Comparison of ENCODE assay signal across 1 cellular context in genomic region chr20:63288581-63289251, GRCh38.
TF ChIP-seq lines count a peak whose summit lies in the region.

No MANE protein-coding gene starts in this region.

TF ChIP-seq in GM12878, 131 proteins besides CTCF, POLR2A, EP300 and RAD21:
- no peak for TF ChIP-seq BCL3 (IDR thresholded peaks at IDR 0.05; ENCODE audit: borderline replicate concordance, insufficient read depth, low read depth, low read length, poor library complexity, severe bottlenecking)
- no peak for TF ChIP-seq RAD51 (IDR thresholded peaks at IDR 0.05)
- no peak for TF ChIP-seq SKIL (IDR thresholded peaks at IDR 0.05; ENCODE audit: low read depth, poor library complexity, severe bottlenecking)
- no peak for TF ChIP-seq CBFB (IDR thresholded peaks at IDR 0.05; ENCODE audit: low read depth)
- no peak for TF ChIP-seq SPI1 (IDR thresholded peaks at IDR 0.05; ENCODE audit: borderline replicate concordance, insufficient read depth, low read depth, low read length)
- no peak for TF ChIP-seq EZH2 (IDR thresholded peaks at IDR 0.05; ENCODE audit: borderline replicate concordance, control insufficient read depth, low read depth, low read length)
- TF ChIP-seq RB1 (IDR thresholded peaks at IDR 0.05; ENCODE audit: borderline replicate concordance): no peak
- no peak for TF ChIP-seq USF1 (IDR thresholded peaks at IDR 0.05; ENCODE audit: borderline replicate concordance, extremely low read length, insufficient read depth, low read depth, low read length)
- TF ChIP-seq CEBPZ (IDR thresholded peaks at IDR 0.05; ENCODE audit: low read depth, low read length): no peak
- TF ChIP-seq USF2 (IDR thresholded peaks at IDR 0.05; ENCODE audit: borderline replicate concordance, low read depth, low read length): no peak
- no peak for TF ChIP-seq HCFC1 (IDR thresholded peaks at IDR 0.05; ENCODE audit: low read length)
TF ChIP-seq in GM12878: peak in this region for 0.
